ENCODE assay signal across 1 cellular context in the genomic region with DNA sequence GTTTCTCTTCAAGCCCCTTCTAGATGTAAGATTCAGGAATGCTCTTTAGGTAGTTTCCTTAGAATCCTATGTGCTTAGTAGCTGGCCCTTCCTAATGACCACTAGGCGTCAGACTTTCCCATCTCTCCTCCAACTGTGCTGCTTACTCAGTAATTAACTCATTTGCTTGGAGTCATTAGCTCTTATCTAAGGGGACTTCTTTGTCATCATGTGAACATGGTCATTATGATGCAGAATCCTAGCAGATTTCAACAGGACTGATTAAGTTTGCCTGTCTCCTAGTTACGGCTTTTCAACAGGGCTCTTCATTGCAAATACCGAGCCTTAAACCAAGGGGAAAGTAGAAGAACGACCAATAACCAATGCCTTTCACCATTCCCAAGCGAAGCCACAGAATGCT.
TF ChIP-seq lines count a peak whose summit lies in the region.

No MANE protein-coding gene starts in this region.

TF ChIP-seq in K562, 482 proteins besides CTCF, POLR2A, EP300 and RAD21 (continued from another document):
- TF ChIP-seq, protein P1, sequence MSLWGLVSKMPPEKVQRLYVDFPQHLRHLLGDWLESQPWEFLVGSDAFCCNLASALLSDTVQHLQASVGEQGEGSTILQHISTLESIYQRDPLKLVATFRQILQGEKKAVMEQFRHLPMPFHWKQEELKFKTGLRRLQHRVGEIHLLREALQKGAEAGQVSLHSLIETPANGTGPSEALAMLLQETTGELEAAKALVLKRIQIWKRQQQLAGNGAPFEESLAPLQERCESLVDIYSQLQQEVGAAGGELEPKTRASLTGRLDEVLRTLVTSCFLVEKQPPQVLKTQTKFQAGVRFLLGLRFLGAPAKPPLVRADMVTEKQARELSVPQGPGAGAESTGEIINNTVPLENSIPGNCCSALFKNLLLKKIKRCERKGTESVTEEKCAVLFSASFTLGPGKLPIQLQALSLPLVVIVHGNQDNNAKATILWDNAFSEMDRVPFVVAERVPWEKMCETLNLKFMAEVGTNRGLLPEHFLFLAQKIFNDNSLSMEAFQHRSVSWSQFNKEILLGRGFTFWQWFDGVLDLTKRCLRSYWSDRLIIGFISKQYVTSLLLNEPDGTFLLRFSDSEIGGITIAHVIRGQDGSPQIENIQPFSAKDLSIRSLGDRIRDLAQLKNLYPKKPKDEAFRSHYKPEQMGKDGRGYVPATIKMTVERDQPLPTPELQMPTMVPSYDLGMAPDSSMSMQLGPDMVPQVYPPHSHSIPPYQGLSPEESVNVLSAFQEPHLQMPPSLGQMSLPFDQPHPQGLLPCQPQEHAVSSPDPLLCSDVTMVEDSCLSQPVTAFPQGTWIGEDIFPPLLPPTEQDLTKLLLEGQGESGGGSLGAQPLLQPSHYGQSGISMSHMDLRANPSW (CRISPR knock-in tag; IDR thresholded peaks at IDR 0.05) = no peak
- TF ChIP-seq ASH1L (IDR thresholded peaks at IDR 0.05; ENCODE audit: borderline replicate concordance, low read depth, partially characterized antibody) (no peak), ZNF699 (CRISPR knock-in tag; IDR thresholded peaks at IDR 0.05; ENCODE audit: insufficient replicate concordance) (no peak), HLTF (IDR thresholded peaks at IDR 0.05) (no peak), ZNF79 (CRISPR knock-in tag; IDR thresholded peaks at IDR 0.05; ENCODE audit: low read depth) (no peak), MLLT1 (IDR thresholded peaks at IDR 0.05) (no peak), STAT5B (CRISPR knock-in tag; IDR thresholded peaks at IDR 0.05) (no peak), TBL1XR1 (IDR thresholded peaks at IDR 0.05; ENCODE audit: low read length in 2 of 2) (no peak), E2F4 (CRISPR knock-in tag; IDR thresholded peaks at IDR 0.05; ENCODE audit: low read depth) (no peak), PML (IDR thresholded peaks at IDR 0.05; ENCODE audit: low read length) (no peak), HNRNPL (IDR thresholded peaks at IDR 0.05; ENCODE audit: low read depth, low read length) (no peak)
